In genomic region chr19:10758978-10759377, GRCh38 we compare ENCODE assay signal across 10 cellular contexts. TPM values are rescaled to one million over a fixed set of nuclear protein-coding genes. Genes with fewer than 3 reads are reported as not detected.
A peak's percentile ranks its signal among the peaks of the same experiment; 100 is the strongest.
DNase-seq lines count a peak whose midpoint lies in the region; ATAC-seq and TF ChIP-seq lines count a peak whose summit lies in the region.
"Had no signal": no experiment of that assay in that cellular context is flagged by ENCODE, and none has a peak within 500 bp of the region (broad histone marks: within the 10 kb centered on the region; RNA-seq: fewer than 3 reads in every experiment).

No MANE protein-coding gene starts in this region.

- H3K4ac ChIP-seq in H9 (ENCODE audit: low read depth, low read length), result no peak overlapping the region

- H2BK15ac ChIP-seq in H9 (ENCODE audit: low read depth, low read length), result no peak overlapping the region

- H4K8ac ChIP-seq in H9 (replicated peaks; ENCODE audit: insufficient read length, low read depth, low read length), result no peak overlapping the region

- H3K27ac ChIP-seq in H9 (ENCODE audit: insufficient read length, low read depth, low read length), result no peak overlapping the region

- H3K36me3 Mint-ChIP-seq in CD14-positive monocyte, result peaks cover 23 to 50% of the 10 kb centered on the region in 2 donors
- H3K36me3 Mint-ChIP-seq in H9 (ENCODE audit: insufficient read depth in 1 of 3, low read depth in 3 of 3), result peaks cover 10 to 36% (median 25%) of the 10 kb centered on the region in 3 experiments; a peak in 6 of 7 replicates
- no peaks in the 10 kb centered on the region for H3K36me3 Mint-ChIP-seq in activated naive CD8-positive, alpha-beta T cell
- H3K36me3 Mint-ChIP-seq in naive B cell, result peaks cover 4 to 5% of the 10 kb centered on the region in 2 donors

- H3K23ac ChIP-seq in H9 (ENCODE audit: insufficient read length, low read depth, low read length), result no peak overlapping the region

- no peak overlapping the region for H3T11ph ChIP-seq in H9 (ENCODE audit: low read length)

- H3K23me2 ChIP-seq in H9 (ENCODE audit: insufficient read length, low read depth, low read length, poor library complexity, severe bottlenecking), result no peaks in the 10 kb centered on the region

- H3K79me2 ChIP-seq in H9 (ENCODE audit: insufficient read depth, low read length), result no peaks in the 10 kb centered on the region; the same call in 1 of the 2 replicates

- H3K27me3 Mint-ChIP-seq in CD14-positive monocyte (ENCODE audit: low read depth in 3 of 3) (no peaks in the 10 kb centered on the region), H9 (ENCODE audit: low read depth) (no peaks in the 10 kb centered on the region), naive B cell (no peaks in the 10 kb centered on the region)
- H3K27me3 Mint-ChIP-seq in activated naive CD8-positive, alpha-beta T cell, result no peaks in the 10 kb centered on the region

- no peak overlapping the region for H2AK5ac ChIP-seq in H9 (ENCODE audit: insufficient read length, low read length)

- WGBS in H9 (ENCODE audit: extremely low coverage, insufficient read length, low lambda C conversion rate), result no CpG with 5 or more reads among the region's 5 CpGs

- H3K4me2 ChIP-seq in H9 (ENCODE audit: insufficient read depth, insufficient read length, low read length), result no peak overlapping the region

- DNase-seq in CD14-positive monocyte (ENCODE audit: low spot score), result no peak
- DNase-seq in H9, result no peak
- no peak for DNase-seq in naive B cell
- no peak for DNase-seq in NOMO-1 treated with DMSO at 0.1 percent for 48 hours (lab: John Stamatoyannopoulos, UW; ENCODE audit: unreplicated experiment)
- DNase-seq in amniotic stem cell (lab: John Stamatoyannopoulos, UW), result no peak
- DNase-seq: MG63, NCI-H82 had no signal

- H4K20me1 ChIP-seq in H9 (ENCODE audit: control insufficient read depth, insufficient read depth, insufficient read length), result no peaks in the 10 kb centered on the region

- H4K91ac ChIP-seq in H9 (ENCODE audit: insufficient read length, low read depth, low read length), result no peak overlapping the region

- H2AFZ ChIP-seq in H9 (ENCODE audit: low read length), result no peak overlapping the region

- H3K4me1 ChIP-seq in H9 (ENCODE audit: insufficient read depth, low read length), result no peaks in the 10 kb centered on the region; the same call in 1 of the 2 replicates

- TF ChIP-seq CTCF in CD14-positive monocyte (IDR thresholded peaks at IDR 0.05), result no peak
- no peak for TF ChIP-seq CTCF in H9 (conservative IDR thresholded peaks at IDR 0.05)

- no peak overlapping the region for H4K5ac ChIP-seq in H9 (ENCODE audit: insufficient read length, low read depth, low read length)

- no peak overlapping the region for H2BK12ac ChIP-seq in H9 (ENCODE audit: insufficient read length, low read depth, low read length)

- no peak overlapping the region for H3K56ac ChIP-seq in H9 (ENCODE audit: insufficient read length, low read depth, low read length)

- intact Hi-C loops in CD14-positive monocyte (cut with micrococcal nuclease), result loop anchor here in 1 of 2 donors (5.0 kb wide), 1 partner anchor 42 kb away; the partner anchor contains the start of gene DNM2

- H3K79me1 ChIP-seq in H9 (ENCODE audit: insufficient read depth, low read depth, low read length, poor library complexity, severe bottlenecking), result no peaks in the 10 kb centered on the region

- H3K9me3 Mint-ChIP-seq in CD14-positive monocyte (peaks cover 0 to 3% (median 0%) of the 10 kb centered on the region in 7 donors), H9 (no peaks in the 10 kb centered on the region), naive B cell (no peaks in the 10 kb centered on the region)
- no peaks in the 10 kb centered on the region for H3K9me3 Mint-ChIP-seq in activated naive CD8-positive, alpha-beta T cell (ENCODE audit: low read depth)

- no peaks in the 10 kb centered on the region for H3K9me3 ChIP-seq in H9 (ENCODE audit: control insufficient read depth, low read depth, low read length)
- H3K9me3 ChIP-seq: MG63 had no signal

- no peak for ATAC-seq in naive B cell (ENCODE audit: low read depth in 2 of 2)
- no peak for ATAC-seq in GM21737 (IDR thresholded peaks at IDR 0.05; ENCODE audit: unreplicated experiment)
- ATAC-seq in HG03045 (IDR thresholded peaks at IDR 0.05; ENCODE audit: unreplicated experiment), result no peak

- peaks cover 71% of the 10 kb centered on the region for H3K4me1 Mint-ChIP-seq in CD14-positive monocyte
- peaks cover 24 to 25% of the 10 kb centered on the region in 2 experiments for H3K4me1 Mint-ChIP-seq in H9
- peaks cover 89% of the 10 kb centered on the region for H3K4me1 Mint-ChIP-seq in activated naive CD8-positive, alpha-beta T cell (ENCODE audit: low read depth)
- peaks cover 69 to 93% (median 89%) of the 10 kb centered on the region in 3 donors for H3K4me1 Mint-ChIP-seq in naive B cell

- H3K18ac ChIP-seq in H9 (ENCODE audit: insufficient read length, low read depth, low read length), result no peak overlapping the region

- H2BK20ac ChIP-seq in H9 (ENCODE audit: low read depth, low read length, poor library complexity, severe bottlenecking), result no peak overlapping the region

- H3K14ac ChIP-seq in H9 (ENCODE audit: insufficient read depth, low read length), result no peak overlapping the region

- no peak overlapping the region for H2BK120ac ChIP-seq in H9 (ENCODE audit: low read depth, low read length, poor library complexity, severe bottlenecking)

- no peak overlapping the region for H3K9ac ChIP-seq in H9 (ENCODE audit: extremely low read depth, insufficient read length, low read length)

- H3K27me3 ChIP-seq in H9 (ENCODE audit: insufficient read depth, low read length), result no peaks in the 10 kb centered on the region
- H3K27me3 ChIP-seq: MG63 had no signal

- no peak overlapping the region for H2BK5ac ChIP-seq in H9 (ENCODE audit: insufficient read length, low read length)

- H3K4me3 Mint-ChIP-seq in CD14-positive monocyte (no peak overlapping the region), H9 (no peak overlapping the region), naive B cell (peak overlapping the region; percentile 77 to 92 (median 87))
- peak overlapping the region; percentile 79 for H3K4me3 Mint-ChIP-seq in activated naive CD8-positive, alpha-beta T cell

- peak overlapping the region; percentile 89 to 98 (median 95) for H3K27ac Mint-ChIP-seq in CD14-positive monocyte
- H3K27ac Mint-ChIP-seq in H9, result peak overlapping the region; percentile 45 to 72 (median 49); a peak in 2 of 7 replicates
- H3K27ac Mint-ChIP-seq in activated naive CD8-positive, alpha-beta T cell, result peak overlapping the region; percentile 93
- peak overlapping the region; percentile 97 to 100 (median 98) for H3K27ac Mint-ChIP-seq in naive B cell

RNA-seq across cellular contexts. Expression of gene DNM2, which starts 41.1 kb away (rescaled TPM):
- polyA plus RNA-seq in CD14-positive monocyte (10 to 100 TPM; 53.0 to 69.5 TPM), naive B cell (ENCODE audit: low read depth in 6 of 6) (100 to 1,000 TPM in 1 of 6 donors, 10 to 100 TPM in 5; 53.6 to 111 (median 63.0) TPM)
- 136 and 152 TPM in 2 replicates for total RNA-seq in H9 (2021)

RNA-seq across cellular contexts. Expression of gene QTRT1, which starts 57.7 kb away (rescaled TPM):
- polyA plus RNA-seq in CD14-positive monocyte (10 to 100 TPM in 1 of 2 donors, 1 to 10 TPM in 1; 9.9 to 12.3 TPM), naive B cell (ENCODE audit: low read depth in 6 of 6) (10 to 100 TPM; 39.0 to 82.5 (median 46.2) TPM)
- total RNA-seq in H9 (2021), result 63.1 and 63.6 TPM in 2 replicates

Comparison
In these comparisons a context has a peak if more than half of its experiments do, and no peak if none do; other contexts are left out.
1. H3K4me3 Mint-ChIP-seq: peak in activated naive CD8-positive, alpha-beta T cell (single experiment) and naive B cell (8 of 8); none in CD14-positive monocyte (0 of 2) and H9 (0 of 2).
2. Peak in every context shown above with its lines, with median percentiles within 50 percentile points of each other: H3K27ac Mint-ChIP-seq.